ENCODE assay signal across 18 cellular contexts in the genomic region with DNA sequence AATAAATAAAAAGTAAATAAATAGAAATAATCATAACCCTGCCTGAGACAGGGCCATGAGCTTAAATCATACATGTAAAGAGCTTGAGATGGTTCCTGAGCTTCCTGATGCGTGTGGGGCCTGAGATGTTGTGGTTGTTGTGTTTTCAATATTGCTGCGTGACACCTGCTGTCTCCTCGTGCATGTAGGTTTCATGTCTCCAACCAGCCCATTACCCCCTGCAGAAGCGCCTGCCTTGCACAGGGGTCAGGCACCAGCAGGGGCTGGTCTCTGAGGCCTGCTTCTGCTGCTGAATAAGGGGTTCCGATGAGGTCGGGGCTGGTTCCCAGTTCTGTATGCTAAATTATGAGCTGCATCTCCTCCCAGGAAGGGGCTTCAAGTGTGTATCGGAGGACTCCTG. TPM values are rescaled to one million over a fixed set of nuclear protein-coding genes. Genes with fewer than 3 reads are reported as not detected.
DNase-seq lines count a peak whose midpoint lies in the region; FAIRE-seq and TF ChIP-seq lines count a peak whose summit lies in the region.
"Had no signal": no experiment of that assay in that cellular context is flagged by ENCODE, and none has a peak within 500 bp of the region (broad histone marks: within the 10 kb centered on the region; RNA-seq: fewer than 3 reads in every experiment).

No MANE protein-coding gene starts in this region.

- TF ChIP-seq POLR2A in GM12891 (IDR thresholded peaks at IDR 0.05; ENCODE audit: low read depth, low read length): no peak
- no peak for TF ChIP-seq POLR2A in spleen (IDR thresholded peaks at IDR 0.05)

- intact Hi-C loops in spleen (cut with DNase I; ENCODE audit: low total_unique reads): no loop called here

- DNase-seq in GM12891 (ENCODE audit: insufficient read length, low spot score) (no peak), NAMALWA (ENCODE audit: low spot score) (peak; percentile 24), spleen (peak; percentile 42), NCI-H2107 (lab: John Stamatoyannopoulos, UW) (no peak), H7 (no peak), frontal cortex (ENCODE audit: low spot score in 2 of 2) (no peak)
- no peak for DNase-seq in activated CD8-positive, alpha-beta memory T cell treated with anti-CD3 and anti-CD28 coated beads for 24 hours
- DNase-seq: CD4-positive, CD25-positive, alpha-beta regulatory T cell; NCI-H1436 treated with DMSO at 0.1 percent for 48 hours; NCI-H187 treated with DMSO at 0.1 percent for 48 hours; NK-92 treated with Interleukin-12 subunit alpha and Interleukin-12 subunit beta, amount 100 ng/mL, for 24 hours; SHP77 treated with DMSO at 0.1 percent for 48 hours; T-helper 1 cell had no signal

- peaks cover 0 to 3% (median 1%) of the 10 kb centered on the region in 6 donors for H3K4me1 ChIP-seq in spleen

- FAIRE-seq in GM12891 (lab: Jason Lieb, UNC): peak; percentile 76
- FAIRE-seq in frontal cortex (lab: Jason Lieb, UNC): no peak
- FAIRE-seq: H54 had no signal

- H3K9me3 ChIP-seq in spleen: no peaks in the 10 kb centered on the region

- TF ChIP-seq CTCF in VCaP (conservative IDR thresholded peaks at IDR 0.05) (no peak), spleen (IDR thresholded peaks at IDR 0.05 in 8 of 11, conservative IDR thresholded peaks at IDR 0.05 in 3 of 11) (no peak)

- H3K4me3 ChIP-seq in spleen (no peak overlapping the region), H7 (ENCODE audit: insufficient read depth, low read depth, low read length) (no peak overlapping the region)

- peak overlapping the region; percentile 80 for H3K27ac ChIP-seq in VCaP
- no peak overlapping the region for H3K27ac ChIP-seq in spleen
- H3K27ac ChIP-seq: KMS-11 had no signal

- H3K36me3 ChIP-seq in spleen (no peaks in the 10 kb centered on the region), H7 (replicated peaks; ENCODE audit: control insufficient read depth, insufficient read depth, low read length) (no peaks in the 10 kb centered on the region)

- WGBS in spleen, 5 donors: 71 to 83% (median 75%) methylated on average over 7 of the region's 7 CpGs

- H3K27me3 ChIP-seq in spleen (replicated peaks in 1 of 7) (peaks cover 0 to 8% (median 0%) of the 10 kb centered on the region in 7 donors), H7 (ENCODE audit: control insufficient read depth, insufficient read depth, low read length) (peaks cover 3% of the 10 kb centered on the region; the same call in 1 of the 2 replicates)

TF ChIP-seq in GM12891, 5 proteins besides CTCF, POLR2A, EP300 and RAD21:
- no peak for TF ChIP-seq POLR2AphosphoS5 (IDR thresholded peaks at IDR 0.05; ENCODE audit: low read depth, low read length)
- no peak for TF ChIP-seq TAF1 (IDR thresholded peaks at IDR 0.05; ENCODE audit: low read depth, low read length)
- TF ChIP-seq POU2F2 (IDR thresholded peaks at IDR 0.05; ENCODE audit: low read depth, low read length): no peak
- TF ChIP-seq SPI1 (IDR thresholded peaks at IDR 0.05; ENCODE audit: low read depth, low read length): no peak
- TF ChIP-seq PAX5 (IDR thresholded peaks at IDR 0.05; ENCODE audit: insufficient read depth, low read length, severe bottlenecking): no peak

RNA-seq across cellular contexts. Expression of a gene that starts 15.9 kb away (rescaled TPM):
- polyA plus RNA-seq in GM12891 (2012; ENCODE audit: low read depth, missing spikeins): 0.19 TPM
- total RNA-seq in spleen: under 1 TPM in 5 of 7 donors, not detected in 2; 0.09 to 0.85 (median 0.28) TPM
- polyA plus RNA-seq in spleen: under 1 TPM in 2 of 3 donors, not detected in 1; 0.02 to 0.03 TPM
- total RNA-seq in H7 (2014; rRNA removed; shearing (Covaris generic)): 0.73 TPM in 1 of 2 replicates, not detected in the other
- total RNA-seq in frontal cortex: not detected
- total RNA-seq: A172, G401 had no signal

Comparison
In these comparisons a context has a peak if more than half of its experiments do, and no peak if none do; other contexts are left out.
1. DNase-seq: peak in NAMALWA (single experiment) and spleen (single experiment); none in GM12891 (single experiment), activated CD8-positive, alpha-beta memory T cell treated with anti-CD3 and anti-CD28 coated beads for 24 hours (single experiment), NCI-H2107 (single experiment), H7 (single experiment) and frontal cortex (0 of 2).